In the genomic region with DNA sequence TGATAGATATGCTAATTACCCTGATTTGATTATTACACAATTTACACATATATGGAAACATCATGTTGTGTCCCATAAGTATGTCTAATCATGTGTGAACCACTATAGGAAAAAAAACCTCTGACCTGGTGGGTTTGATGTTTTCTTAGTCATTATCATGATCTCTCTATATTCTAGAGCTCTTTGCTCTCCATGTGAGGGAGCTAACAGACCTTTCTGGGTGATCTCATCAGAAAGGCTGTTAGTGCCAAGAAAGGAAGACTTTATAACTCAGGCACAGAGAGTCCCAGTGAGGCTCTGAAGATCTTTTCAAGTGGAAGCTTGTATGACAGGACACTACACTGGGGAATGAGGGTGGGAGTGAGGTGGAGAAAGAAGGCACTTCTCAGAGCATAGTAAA, we compare ENCODE assay signal across 12 cellular contexts.
DNase-seq lines count a peak whose midpoint lies in the region; ATAC-seq, FAIRE-seq and TF ChIP-seq lines count a peak whose summit lies in the region.
"Had no signal": no experiment of that assay in that cellular context is flagged by ENCODE, and none has a peak within 500 bp of the region (broad histone marks: within the 10 kb centered on the region; RNA-seq: fewer than 3 reads in every experiment).

No MANE protein-coding gene starts in this region.

- no peak for TF ChIP-seq POLR2A in GM12891 (IDR thresholded peaks at IDR 0.05; ENCODE audit: low read depth, low read length)

- no peaks in the 10 kb centered on the region for H3K36me3 Mint-ChIP-seq in activated naive CD4-positive, alpha-beta T cell treated with anti-CD3 and anti-CD28 coated beads for 36 hours (ENCODE audit: low read depth)

- no peak overlapping the region for H3K27ac ChIP-seq in RWPE1
- H3K27ac ChIP-seq: transverse colon had no signal

- no peaks in the 10 kb centered on the region for H3K9me3 Mint-ChIP-seq in activated naive CD4-positive, alpha-beta T cell treated with anti-CD3 and anti-CD28 coated beads for 36 hours

- POLR2A ChIA-PET in RWPE1 (lab: Yijun Ruan, JAX; ENCODE audit: low non-redundant PET) = no interaction called here

- no peaks in the 10 kb centered on the region for H3K4me1 Mint-ChIP-seq in activated naive CD4-positive, alpha-beta T cell treated with anti-CD3 and anti-CD28 coated beads for 36 hours (ENCODE audit: low read depth)

- H3K4me3 Mint-ChIP-seq in activated naive CD4-positive, alpha-beta T cell treated with anti-CD3 and anti-CD28 coated beads for 36 hours = no peak overlapping the region

- intact Hi-C loops in activated naive CD4-positive, alpha-beta T cell treated with anti-CD3 and anti-CD28 coated beads for 36 hours (cut with micrococcal nuclease) = no loop called here

- TF ChIP-seq CTCF in RWPE1 (conservative IDR thresholded peaks at IDR 0.05; ENCODE audit: low read depth) = no peak

- no peaks in the 10 kb centered on the region for H3K27me3 Mint-ChIP-seq in activated naive CD4-positive, alpha-beta T cell treated with anti-CD3 and anti-CD28 coated beads for 36 hours (ENCODE audit: low read depth)

- CTCF ChIA-PET in RWPE1 (lab: Yijun Ruan, JAX) = no interaction called here
- CTCF ChIA-PET in activated naive CD4-positive, alpha-beta T cell treated with anti-CD3 and anti-CD28 coated beads for 36 hours (lab: Charles Lee) = no interaction called here

- FAIRE-seq in GM12891 (lab: Jason Lieb, UNC) = peak; percentile 16

- DNase-seq in GM12891 (ENCODE audit: insufficient read length, low spot score) (no peak), RWPE1 (ENCODE audit: low spot score) (peak; percentile 0), fibroblast of gingiva (ENCODE audit: low read depth) (peak; percentile 9), putamen (ENCODE audit: low spot score) (peak; percentile 18), SHP77 treated with DMSO at 0.1 percent for 48 hours (lab: John Stamatoyannopoulos, UW) (no peak)
- DNase-seq in activated naive CD4-positive, alpha-beta T cell treated with anti-CD3 and anti-CD28 coated beads for 36 hours = no peak
- DNase-seq: activated CD4-positive, CD25-positive, alpha-beta regulatory T cell treated with anti-CD3 and anti-CD28 coated beads, Interleukin-2, amount 50 U/mL, for 72 hours; DMS 273 treated with DMSO at 0.1 percent for 48 hours; mucosa of descending colon; NCI-H187; transverse colon had no signal

- no peak overlapping the region for H3K27ac Mint-ChIP-seq in activated naive CD4-positive, alpha-beta T cell treated with anti-CD3 and anti-CD28 coated beads for 36 hours

- no peak for ATAC-seq in HG03442 (IDR thresholded peaks at IDR 0.05; ENCODE audit: unreplicated experiment)
- ATAC-seq: mucosa of descending colon had no signal

TF ChIP-seq in GM12891, 5 proteins besides CTCF, POLR2A, EP300 and RAD21:
- TF ChIP-seq POU2F2 (IDR thresholded peaks at IDR 0.05; ENCODE audit: low read depth, low read length) (no peak), PAX5 (IDR thresholded peaks at IDR 0.05; ENCODE audit: insufficient read depth, low read length, severe bottlenecking) (no peak), SPI1 (IDR thresholded peaks at IDR 0.05; ENCODE audit: low read depth, low read length) (no peak), POLR2AphosphoS5 (IDR thresholded peaks at IDR 0.05; ENCODE audit: low read depth, low read length) (no peak), TAF1 (IDR thresholded peaks at IDR 0.05; ENCODE audit: low read depth, low read length) (no peak)

Comparison
In these comparisons a context has a peak if more than half of its experiments do, and no peak if none do; other contexts are left out.
1. DNase-seq: peak in RWPE1 (single experiment), fibroblast of gingiva (single experiment) and putamen (single experiment); none in GM12891 (single experiment), SHP77 treated with DMSO at 0.1 percent for 48 hours (single experiment) and activated naive CD4-positive, alpha-beta T cell treated with anti-CD3 and anti-CD28 coated beads for 36 hours (single experiment).